Comparison of ENCODE assay signal across 8 cellular contexts in genomic region chrX:39196192-39197102, GRCh38.
DNase-seq lines count a peak whose midpoint lies in the region; ATAC-seq and TF ChIP-seq lines count a peak whose summit lies in the region.

No MANE protein-coding gene starts in this region.

- H3K4me3 ChIP-seq in CD8-positive, alpha-beta T cell (ENCODE audit: low read depth, low read length), result no peak overlapping the region
- no peak overlapping the region for H3K4me3 ChIP-seq in suprapubic skin

- peak; percentile 80 for ATAC-seq in CD8-positive, alpha-beta T cell
- ATAC-seq in GM19025 (IDR thresholded peaks at IDR 0.05; ENCODE audit: low read depth, unreplicated experiment) (peak; percentile 92), HG03066 (IDR thresholded peaks at IDR 0.05; ENCODE audit: low read depth, unreplicated experiment) (peak; percentile 97), left colon (peak; percentile 25)

- CTCF ChIA-PET in CD8-positive, alpha-beta T cell (lab: Charles Lee), result interaction anchor here (1.0 to 1.2 kb wide), 2 partner anchors 46 to 444 kb away, joined by 3 read pairs; no protein-coding TSS in a partner anchor

- peaks cover 4% of the 10 kb centered on the region for H3K27me3 Mint-ChIP-seq in CD8-positive, alpha-beta T cell (ENCODE audit: low read depth)

- peak in 5 of 7 experiments; percentile 16 to 58 (median 27) for DNase-seq in CD8-positive, alpha-beta T cell
- peak; percentile 15 for DNase-seq in NCI-H2196 (lab: John Stamatoyannopoulos, UW; ENCODE audit: unreplicated experiment)
- peak; percentile 59 to 67 for DNase-seq in activated T-cell treated with anti-CD3 and anti-CD28 coated beads, Interleukin-2, amount 50 U/mL, for 48 hours
- DNase-seq in left colon, result no peak
- DNase-seq in suprapubic skin (ENCODE audit: low spot score in 2 of 2), result no peak
- no peak for DNase-seq in NCI-H1048 (lab: John Stamatoyannopoulos, UW)

- TF ChIP-seq CTCF in CD8-positive, alpha-beta T cell (IDR thresholded peaks at IDR 0.05), result no peak
- TF ChIP-seq CTCF in suprapubic skin (IDR thresholded peaks at IDR 0.05), result no peak

- H3K27me3 ChIP-seq in CD8-positive, alpha-beta T cell (ENCODE audit: insufficient read depth, low read length), result no peaks in the 10 kb centered on the region
- H3K27me3 ChIP-seq in suprapubic skin, result no peaks in the 10 kb centered on the region

- peaks cover 26% of the 10 kb centered on the region for H3K4me1 Mint-ChIP-seq in CD8-positive, alpha-beta T cell (ENCODE audit: low read depth)

- 33% methylated on average over 10 of the region's 10 CpGs for WGBS in suprapubic skin

- no peak overlapping the region for H3K27ac ChIP-seq in CD8-positive, alpha-beta T cell (ENCODE audit: low read depth, low read length)
- H3K27ac ChIP-seq in suprapubic skin, result no peak overlapping the region

- peak overlapping the region; percentile 10 for H3K27ac Mint-ChIP-seq in CD8-positive, alpha-beta T cell

- POLR2A ChIA-PET in CD8-positive, alpha-beta T cell (lab: Charles Lee), result no interaction called here

- no peaks in the 10 kb centered on the region for H3K36me3 Mint-ChIP-seq in CD8-positive, alpha-beta T cell

- no peaks in the 10 kb centered on the region for H3K9me3 ChIP-seq in CD8-positive, alpha-beta T cell (ENCODE audit: low read length)
- H3K9me3 ChIP-seq in suprapubic skin, result no peaks in the 10 kb centered on the region

- H3K4me3 Mint-ChIP-seq in CD8-positive, alpha-beta T cell, result peak overlapping the region; percentile 37

- H3K9me3 Mint-ChIP-seq in CD8-positive, alpha-beta T cell, result no peaks in the 10 kb centered on the region

- intact Hi-C loops in CD8-positive, alpha-beta T cell (cut with DNase I, micrococcal nuclease), result loop anchor here in 1 of 2 experiments (5.0 kb wide), 1 partner anchor 34 kb away; no protein-coding TSS in a partner anchor
- intact Hi-C loops in left colon (cut with DNase I, micrococcal nuclease), result no loop called here

- TF ChIP-seq POLR2A in suprapubic skin (IDR thresholded peaks at IDR 0.05), result no peak

- peaks cover 23% of the 10 kb centered on the region for H3K4me1 ChIP-seq in CD8-positive, alpha-beta T cell (ENCODE audit: insufficient read depth, low read length)
- H3K4me1 ChIP-seq in suprapubic skin, result peaks cover 20% of the 10 kb centered on the region

- no peaks in the 10 kb centered on the region for H3K36me3 ChIP-seq in CD8-positive, alpha-beta T cell (ENCODE audit: insufficient read depth, low read length)
- no peaks in the 10 kb centered on the region for H3K36me3 ChIP-seq in suprapubic skin

- TF ChIP-seq EP300 in suprapubic skin (IDR thresholded peaks at IDR 0.05), result no peak

Comparison
In these comparisons a context has a peak if more than half of its experiments do, and no peak if none do; other contexts are left out.
1. ATAC-seq: peak in every context shown above with its lines; median percentile 97 in HG03066; 92 in GM19025; 80 in CD8-positive, alpha-beta T cell; 25 in left colon.
2. DNase-seq: peak in CD8-positive, alpha-beta T cell (5 of 7), NCI-H2196 (single experiment) and activated T-cell treated with anti-CD3 and anti-CD28 coated beads, Interleukin-2, amount 50 U/mL, for 48 hours (2 of 2); none in left colon (0 of 2), suprapubic skin (0 of 2) and NCI-H1048 (single experiment).